In genomic region chr12:120121766-120122293, GRCh38 we compare ENCODE assay signal across 9 cellular contexts. TPM values are rescaled to one million over a fixed set of nuclear protein-coding genes. Genes with fewer than 3 reads are reported as not detected.
A peak's percentile ranks its signal among the peaks of the same experiment; 100 is the strongest.
DNase-seq lines count a peak whose midpoint lies in the region; ATAC-seq and TF ChIP-seq lines count a peak whose summit lies in the region.
"Had no signal": no experiment of that assay in that cellular context is flagged by ENCODE, and none has a peak within 500 bp of the region (broad histone marks: within the 10 kb centered on the region; RNA-seq: fewer than 3 reads in every experiment).

No MANE protein-coding gene starts in this region.

- no TSS peak for BruUV-seq in A673 (replicated peaks; lab: Mats Ljungman, UMichigan)

- H3K9me3 Mint-ChIP-seq in CD4-positive, CD25-positive, alpha-beta regulatory T cell = no peaks in the 10 kb centered on the region
- H3K9me3 Mint-ChIP-seq in activated B cell treated with CpG ODN at 0.5 μM for 24 hours = no peaks in the 10 kb centered on the region

- POLR2A ChIA-PET in activated B cell treated with CpG ODN at 0.5 μM for 24 hours (lab: Charles Lee) (interaction anchor here (0.6 to 9.4 kb wide), 6 partner anchors 11 to 170 kb away, joined by 3 to 91 read pairs (median 12); partner anchors contain the start of genes RNU4-2 and RPLP0), A673 (lab: Charles Lee; ENCODE audit: low non-redundant PET) (no interaction called here)

- no peaks in the 10 kb centered on the region for H3K27me3 Mint-ChIP-seq in CD4-positive, CD25-positive, alpha-beta regulatory T cell
- no peaks in the 10 kb centered on the region for H3K27me3 Mint-ChIP-seq in activated B cell treated with CpG ODN at 0.5 μM for 24 hours

- peaks cover 52% of the 10 kb centered on the region for H3K4me1 ChIP-seq in CD4-positive, CD25-positive, alpha-beta regulatory T cell (ENCODE audit: control insufficient read depth, insufficient read depth, low read length, poor library complexity, severe bottlenecking)
- peaks cover 11 to 54% of the 10 kb centered on the region in 2 donors for H3K4me1 ChIP-seq in left lung
- peaks cover 9% of the 10 kb centered on the region for H3K4me1 ChIP-seq in A673 (ENCODE audit: insufficient read depth, low read length, poor library complexity, severe bottlenecking)

- peak overlapping the region; percentile 52 to 69 (median 60) for H3K4me3 Mint-ChIP-seq in CD4-positive, CD25-positive, alpha-beta regulatory T cell
- H3K4me3 Mint-ChIP-seq in activated B cell treated with CpG ODN at 0.5 μM for 24 hours = no peak overlapping the region

- H3K4me1 Mint-ChIP-seq in CD4-positive, CD25-positive, alpha-beta regulatory T cell = peaks cover 33 to 70% (median 54%) of the 10 kb centered on the region in 4 donors
- H3K4me1 Mint-ChIP-seq in activated B cell treated with CpG ODN at 0.5 μM for 24 hours = peaks cover 63% of the 10 kb centered on the region

- peak; percentile 41 to 42 for ATAC-seq in CD4-positive, CD25-positive, alpha-beta regulatory T cell (ENCODE audit: low read depth in 2 of 2)
- ATAC-seq in GM19023 (IDR thresholded peaks at IDR 0.05; ENCODE audit: unreplicated experiment) = peak; percentile 39
- peak; percentile 32 for ATAC-seq in HG02943 (IDR thresholded peaks at IDR 0.05; ENCODE audit: low read depth, unreplicated experiment)
- no peak for ATAC-seq in activated B cell treated with CpG ODN at 0.5 μM for 24 hours (ENCODE audit: low read depth)
- ATAC-seq in left lung = no peak

- intact Hi-C loops in activated B cell treated with CpG ODN at 0.5 μM for 24 hours (cut with micrococcal nuclease) (no loop called here), left lung (cut with DNase I) (no loop called here), A673 (cut with micrococcal nuclease; ENCODE audit: unreplicated experiment) (no loop called here)

- DNase-seq in CD4-positive, CD25-positive, alpha-beta regulatory T cell = peak in 2 of 3 donors; percentile 28 to 81
- DNase-seq in activated B cell treated with CpG ODN at 0.5 μM for 24 hours (no peak), left lung (no peak), A673 (ENCODE audit: low spot score) (no peak), NCI-H82 treated with DMSO at 0.1 percent for 48 hours (lab: John Stamatoyannopoulos, UW; ENCODE audit: unreplicated experiment) (no peak), NCI-H226 (no peak)
- DNase-seq: COR-L47 had no signal

- CTCF ChIA-PET in activated B cell treated with CpG ODN at 0.5 μM for 24 hours (lab: Charles Lee) = no interaction called here
- CTCF ChIA-PET in A673 (lab: Charles Lee) = no interaction called here

- H3K4me3 ChIP-seq in CD4-positive, CD25-positive, alpha-beta regulatory T cell (ENCODE audit: low read depth, low read length) = peak overlapping the region; percentile 60
- no peak overlapping the region for H3K4me3 ChIP-seq in left lung
- H3K4me3 ChIP-seq in A673 (ENCODE audit: low read depth, low read length, poor library complexity, severe bottlenecking) = no peak overlapping the region

- no peaks in the 10 kb centered on the region for H3K9me3 ChIP-seq in CD4-positive, CD25-positive, alpha-beta regulatory T cell (ENCODE audit: control insufficient read depth in 2 of 2, low read length in 2 of 2)
- no peaks in the 10 kb centered on the region for H3K9me3 ChIP-seq in left lung
- H3K9me3 ChIP-seq in A673 (ENCODE audit: low read depth, low read length, poor library complexity, severe bottlenecking) = no peaks in the 10 kb centered on the region

- no peaks in the 10 kb centered on the region for H3K27me3 ChIP-seq in CD4-positive, CD25-positive, alpha-beta regulatory T cell (ENCODE audit: control insufficient read depth, insufficient read depth, low read length)
- no peaks in the 10 kb centered on the region for H3K27me3 ChIP-seq in left lung
- no peaks in the 10 kb centered on the region for H3K27me3 ChIP-seq in A673 (replicated peaks; ENCODE audit: insufficient read depth, low read depth, low read length, poor library complexity)

- H3K36me3 ChIP-seq in CD4-positive, CD25-positive, alpha-beta regulatory T cell (ENCODE audit: control insufficient read depth, insufficient read depth, low read length) = peaks cover 4% of the 10 kb centered on the region
- H3K36me3 ChIP-seq in left lung = peaks cover 0 to 10% of the 10 kb centered on the region in 2 donors
- peaks cover 5% of the 10 kb centered on the region for H3K36me3 ChIP-seq in A673 (ENCODE audit: insufficient read depth, low read length, poor library complexity, severe bottlenecking)

- peak overlapping the region; percentile 62 for H3K27ac ChIP-seq in CD4-positive, CD25-positive, alpha-beta regulatory T cell (ENCODE audit: insufficient read depth, low read length, poor library complexity, severe bottlenecking)
- no peak overlapping the region for H3K27ac ChIP-seq in left lung
- H3K27ac ChIP-seq in A673 (ENCODE audit: low read depth, low read length, poor library complexity, severe bottlenecking) = no peak overlapping the region

- H3K27ac Mint-ChIP-seq in CD4-positive, CD25-positive, alpha-beta regulatory T cell = peak overlapping the region; percentile 88 to 97 (median 89)
- H3K27ac Mint-ChIP-seq in activated B cell treated with CpG ODN at 0.5 μM for 24 hours = peak overlapping the region; percentile 18

- H3K36me3 Mint-ChIP-seq in CD4-positive, CD25-positive, alpha-beta regulatory T cell = peaks cover 7% of the 10 kb centered on the region
- peaks cover 9% of the 10 kb centered on the region for H3K36me3 Mint-ChIP-seq in activated B cell treated with CpG ODN at 0.5 μM for 24 hours (ENCODE audit: low read depth)

- no peak for TF ChIP-seq CTCF in activated B cell treated with CpG ODN at 0.5 μM for 24 hours (IDR thresholded peaks at IDR 0.05)
- TF ChIP-seq CTCF in left lung (IDR thresholded peaks at IDR 0.05) = no peak
- TF ChIP-seq CTCF in A673 (conservative IDR thresholded peaks at IDR 0.05; ENCODE audit: low read depth, low read length) = no peak

RNA-seq across cellular contexts. Expression of gene RAB35, which starts 5.3 kb away (rescaled TPM):
- total RNA-seq in CD4-positive, CD25-positive, alpha-beta regulatory T cell = 85.5 TPM
- polyA plus RNA-seq in CD4-positive, CD25-positive, alpha-beta regulatory T cell = 10 to 100 TPM; 25.2 to 37.0 (median 27.1) TPM
- total RNA-seq in activated B cell treated with CpG ODN at 0.5 μM for 24 hours (43.8 and 45.6 TPM in 2 replicates), left lung (10 to 100 TPM; 37.6 to 54.2 TPM), A673 (2021) (57.9 and 63.0 TPM in 2 replicates)

Comparison
In these comparisons a context has a peak if more than half of its experiments do, and no peak if none do; other contexts are left out.
1. ATAC-seq: peak in CD4-positive, CD25-positive, alpha-beta regulatory T cell (2 of 2), GM19023 (single experiment) and HG02943 (single experiment); none in activated B cell treated with CpG ODN at 0.5 μM for 24 hours (single experiment) and left lung (single experiment).
2. DNase-seq: peak in CD4-positive, CD25-positive, alpha-beta regulatory T cell (2 of 3); none in activated B cell treated with CpG ODN at 0.5 μM for 24 hours (single experiment), left lung (0 of 2), A673 (single experiment), NCI-H82 treated with DMSO at 0.1 percent for 48 hours (single experiment) and NCI-H226 (single experiment).